In the genomic region with DNA sequence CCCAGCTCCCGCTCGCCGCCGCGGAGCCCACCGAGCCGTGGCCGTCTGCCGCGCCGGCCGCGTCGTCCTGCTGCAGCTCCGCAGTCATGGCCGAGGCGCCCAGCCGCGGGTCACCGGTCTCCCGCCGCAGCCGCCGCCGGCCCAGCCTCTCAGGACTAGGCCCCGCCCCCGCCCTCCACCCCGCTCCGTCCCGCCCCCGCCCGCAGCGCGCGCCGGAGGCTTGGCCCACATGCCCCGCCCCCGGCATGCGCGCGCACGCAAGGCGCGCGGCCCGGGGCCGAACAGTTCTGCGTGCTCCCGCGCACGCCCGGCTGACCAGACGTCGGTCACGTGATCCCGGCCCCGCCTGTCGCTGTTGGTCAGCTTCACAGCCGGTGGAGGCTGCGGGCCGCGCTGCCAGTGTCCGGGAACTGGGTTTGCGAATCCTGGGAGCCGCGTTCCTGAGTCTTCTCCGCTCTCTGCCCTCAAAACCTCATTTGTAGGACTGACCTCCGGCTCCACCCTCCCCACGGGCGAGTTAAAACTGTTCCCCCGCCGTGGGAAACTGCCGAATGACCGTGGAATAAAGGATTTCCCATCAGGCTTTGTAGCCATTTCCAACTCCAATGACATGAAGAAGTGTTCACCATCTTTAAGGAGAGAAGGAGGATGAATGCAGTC, we compare ENCODE assay signal across 1 cellular context.
TF ChIP-seq lines count a peak whose summit lies in the region.

A gene with protein sequence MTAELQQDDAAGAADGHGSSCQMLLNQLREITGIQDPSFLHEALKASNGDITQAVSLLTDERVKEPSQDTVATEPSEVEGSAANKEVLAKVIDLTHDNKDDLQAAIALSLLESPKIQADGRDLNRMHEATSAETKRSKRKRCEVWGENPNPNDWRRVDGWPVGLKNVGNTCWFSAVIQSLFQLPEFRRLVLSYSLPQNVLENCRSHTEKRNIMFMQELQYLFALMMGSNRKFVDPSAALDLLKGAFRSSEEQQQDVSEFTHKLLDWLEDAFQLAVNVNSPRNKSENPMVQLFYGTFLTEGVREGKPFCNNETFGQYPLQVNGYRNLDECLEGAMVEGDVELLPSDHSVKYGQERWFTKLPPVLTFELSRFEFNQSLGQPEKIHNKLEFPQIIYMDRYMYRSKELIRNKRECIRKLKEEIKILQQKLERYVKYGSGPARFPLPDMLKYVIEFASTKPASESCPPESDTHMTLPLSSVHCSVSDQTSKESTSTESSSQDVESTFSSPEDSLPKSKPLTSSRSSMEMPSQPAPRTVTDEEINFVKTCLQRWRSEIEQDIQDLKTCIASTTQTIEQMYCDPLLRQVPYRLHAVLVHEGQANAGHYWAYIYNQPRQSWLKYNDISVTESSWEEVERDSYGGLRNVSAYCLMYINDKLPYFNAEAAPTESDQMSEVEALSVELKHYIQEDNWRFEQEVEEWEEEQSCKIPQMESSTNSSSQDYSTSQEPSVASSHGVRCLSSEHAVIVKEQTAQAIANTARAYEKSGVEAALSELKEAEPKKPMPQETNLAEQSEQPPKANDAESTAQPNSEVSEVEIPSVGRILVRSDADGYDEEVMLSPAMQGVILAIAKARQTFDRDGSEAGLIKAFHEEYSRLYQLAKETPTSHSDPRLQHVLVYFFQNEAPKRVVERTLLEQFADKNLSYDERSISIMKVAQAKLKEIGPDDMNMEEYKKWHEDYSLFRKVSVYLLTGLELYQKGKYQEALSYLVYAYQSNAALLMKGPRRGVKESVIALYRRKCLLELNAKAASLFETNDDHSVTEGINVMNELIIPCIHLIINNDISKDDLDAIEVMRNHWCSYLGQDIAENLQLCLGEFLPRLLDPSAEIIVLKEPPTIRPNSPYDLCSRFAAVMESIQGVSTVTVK (minus strand): TSS at position 159 of the 660 bp plus-strand sequence. CDS start 71 bp downstream, at position 88.

TF ChIP-seq in K562, 482 proteins besides CTCF, POLR2A, EP300 and RAD21 (continued from another document and continues in another):
- TF ChIP-seq RERE (CRISPR knock-in tag; IDR thresholded peaks at IDR 0.05; ENCODE audit: borderline replicate concordance) (no peak), ERF (CRISPR knock-in tag; IDR thresholded peaks at IDR 0.05) (no peak), NCOA1 (IDR thresholded peaks at IDR 0.05; ENCODE audit: low read depth) (no peak), NR4A1 (CRISPR knock-in tag; IDR thresholded peaks at IDR 0.05) (no peak; the same call in 1 of the 2 replicates), NR4A1 (tag; IDR thresholded peaks at IDR 0.05) (0 out of 2 replicates have a peak, but pooled peaks have one; percentile 44), RBM34 (IDR thresholded peaks at IDR 0.05; ENCODE audit: borderline replicate concordance, insufficient read depth, low read length) (no peak), MXD1 (CRISPR knock-in tag; IDR thresholded peaks at IDR 0.05; ENCODE audit: borderline replicate concordance, poor library complexity, severe bottlenecking) (no peak), BMI1 (IDR thresholded peaks at IDR 0.05; ENCODE audit: low read length) (no peak), SMAD1 (IDR thresholded peaks at IDR 0.05; ENCODE audit: low read depth, low read length, partially characterized antibody) (peak; percentile 77), ZBTB17 (CRISPR knock-in tag; IDR thresholded peaks at IDR 0.05) (no peak; the same call in 1 of the 2 replicates), KAT7 (CRISPR knock-in tag; IDR thresholded peaks at IDR 0.05; ENCODE audit: borderline replicate concordance) (0 out of 2 replicates have a peak, but pooled peaks have one; percentile 16), PTRF (tag; IDR thresholded peaks at IDR 0.05) (no peak), EWSR1 (IDR thresholded peaks at IDR 0.05; ENCODE audit: borderline replicate concordance, low read depth, partially characterized antibody) (no peak), ZBTB33 (CRISPR knock-in tag; IDR thresholded peaks at IDR 0.05) (no peak; the same call in 1 of the 2 replicates), KLF1 (tag; IDR thresholded peaks at IDR 0.05) (no peak; the same call in 1 of the 2 replicates), SNIP1 (IDR thresholded peaks at IDR 0.05; ENCODE audit: low read depth) (no peak), SP1 (CRISPR knock-in tag; IDR thresholded peaks at IDR 0.05) (peak; percentile 53; the same call in 1 of the 2 replicates), ZNF239 (CRISPR knock-in tag; IDR thresholded peaks at IDR 0.05) (no peak), GABPB1 (CRISPR knock-in tag; IDR thresholded peaks at IDR 0.05) (peak; percentile 49; the same call in 1 of the 2 replicates), RNF2 (IDR thresholded peaks at IDR 0.05) (0 out of 2 replicates have a peak, but pooled peaks have one; percentile 42), BHLHE40 (IDR thresholded peaks at IDR 0.05; ENCODE audit: low read length) (peak; percentile 98), PHF20 (IDR thresholded peaks at IDR 0.05; ENCODE audit: partially characterized antibody) (peak; percentile 50), STAG1 (CRISPR knock-in tag; IDR thresholded peaks at IDR 0.05; ENCODE audit: borderline replicate concordance) (no peak), SMAD3 (CRISPR knock-in tag; conservative IDR thresholded peaks at IDR 0.05) (0 out of 2 replicates have a peak, but pooled peaks have one; percentile 53), SMARCB1 (IDR thresholded peaks at IDR 0.05; ENCODE audit: insufficient read length, low read depth) (no peak)
- TF ChIP-seq, protein P1, sequence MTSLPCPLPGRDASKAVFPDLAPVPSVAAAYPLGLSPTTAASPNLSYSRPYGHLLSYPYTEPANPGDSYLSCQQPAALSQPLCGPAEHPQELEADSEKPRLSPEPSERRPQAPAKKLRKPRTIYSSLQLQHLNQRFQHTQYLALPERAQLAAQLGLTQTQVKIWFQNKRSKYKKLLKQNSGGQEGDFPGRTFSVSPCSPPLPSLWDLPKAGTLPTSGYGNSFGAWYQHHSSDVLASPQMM (CRISPR knock-in tag; IDR thresholded peaks at IDR 0.05), result no peak
- TF ChIP-seq, protein P2, sequence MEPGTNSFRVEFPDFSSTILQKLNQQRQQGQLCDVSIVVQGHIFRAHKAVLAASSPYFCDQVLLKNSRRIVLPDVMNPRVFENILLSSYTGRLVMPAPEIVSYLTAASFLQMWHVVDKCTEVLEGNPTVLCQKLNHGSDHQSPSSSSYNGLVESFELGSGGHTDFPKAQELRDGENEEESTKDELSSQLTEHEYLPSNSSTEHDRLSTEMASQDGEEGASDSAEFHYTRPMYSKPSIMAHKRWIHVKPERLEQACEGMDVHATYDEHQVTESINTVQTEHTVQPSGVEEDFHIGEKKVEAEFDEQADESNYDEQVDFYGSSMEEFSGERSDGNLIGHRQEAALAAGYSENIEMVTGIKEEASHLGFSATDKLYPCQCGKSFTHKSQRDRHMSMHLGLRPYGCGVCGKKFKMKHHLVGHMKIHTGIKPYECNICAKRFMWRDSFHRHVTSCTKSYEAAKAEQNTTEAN (CRISPR knock-in tag; IDR thresholded peaks at IDR 0.05), result no peak
- TF ChIP-seq, protein P3, sequence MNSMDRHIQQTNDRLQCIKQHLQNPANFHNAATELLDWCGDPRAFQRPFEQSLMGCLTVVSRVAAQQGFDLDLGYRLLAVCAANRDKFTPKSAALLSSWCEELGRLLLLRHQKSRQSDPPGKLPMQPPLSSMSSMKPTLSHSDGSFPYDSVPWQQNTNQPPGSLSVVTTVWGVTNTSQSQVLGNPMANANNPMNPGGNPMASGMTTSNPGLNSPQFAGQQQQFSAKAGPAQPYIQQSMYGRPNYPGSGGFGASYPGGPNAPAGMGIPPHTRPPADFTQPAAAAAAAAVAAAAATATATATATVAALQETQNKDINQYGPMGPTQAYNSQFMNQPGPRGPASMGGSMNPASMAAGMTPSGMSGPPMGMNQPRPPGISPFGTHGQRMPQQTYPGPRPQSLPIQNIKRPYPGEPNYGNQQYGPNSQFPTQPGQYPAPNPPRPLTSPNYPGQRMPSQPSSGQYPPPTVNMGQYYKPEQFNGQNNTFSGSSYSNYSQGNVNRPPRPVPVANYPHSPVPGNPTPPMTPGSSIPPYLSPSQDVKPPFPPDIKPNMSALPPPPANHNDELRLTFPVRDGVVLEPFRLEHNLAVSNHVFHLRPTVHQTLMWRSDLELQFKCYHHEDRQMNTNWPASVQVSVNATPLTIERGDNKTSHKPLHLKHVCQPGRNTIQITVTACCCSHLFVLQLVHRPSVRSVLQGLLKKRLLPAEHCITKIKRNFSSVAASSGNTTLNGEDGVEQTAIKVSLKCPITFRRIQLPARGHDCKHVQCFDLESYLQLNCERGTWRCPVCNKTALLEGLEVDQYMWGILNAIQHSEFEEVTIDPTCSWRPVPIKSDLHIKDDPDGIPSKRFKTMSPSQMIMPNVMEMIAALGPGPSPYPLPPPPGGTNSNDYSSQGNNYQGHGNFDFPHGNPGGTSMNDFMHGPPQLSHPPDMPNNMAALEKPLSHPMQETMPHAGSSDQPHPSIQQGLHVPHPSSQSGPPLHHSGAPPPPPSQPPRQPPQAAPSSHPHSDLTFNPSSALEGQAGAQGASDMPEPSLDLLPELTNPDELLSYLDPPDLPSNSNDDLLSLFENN (IDR thresholded peaks at IDR 0.05; ENCODE audit: low read depth in 2 of 2, low read length in 2 of 2), result no peak; a peak in 1 of 4 replicates
- TF ChIP-seq, protein P4, sequence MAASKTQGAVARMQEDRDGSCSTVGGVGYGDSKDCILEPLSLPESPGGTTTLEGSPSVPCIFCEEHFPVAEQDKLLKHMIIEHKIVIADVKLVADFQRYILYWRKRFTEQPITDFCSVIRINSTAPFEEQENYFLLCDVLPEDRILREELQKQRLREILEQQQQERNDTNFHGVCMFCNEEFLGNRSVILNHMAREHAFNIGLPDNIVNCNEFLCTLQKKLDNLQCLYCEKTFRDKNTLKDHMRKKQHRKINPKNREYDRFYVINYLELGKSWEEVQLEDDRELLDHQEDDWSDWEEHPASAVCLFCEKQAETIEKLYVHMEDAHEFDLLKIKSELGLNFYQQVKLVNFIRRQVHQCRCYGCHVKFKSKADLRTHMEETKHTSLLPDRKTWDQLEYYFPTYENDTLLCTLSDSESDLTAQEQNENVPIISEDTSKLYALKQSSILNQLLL (CRISPR knock-in tag; IDR thresholded peaks at IDR 0.05; ENCODE audit: borderline replicate concordance), result no peak
- TF ChIP-seq, protein P5, sequence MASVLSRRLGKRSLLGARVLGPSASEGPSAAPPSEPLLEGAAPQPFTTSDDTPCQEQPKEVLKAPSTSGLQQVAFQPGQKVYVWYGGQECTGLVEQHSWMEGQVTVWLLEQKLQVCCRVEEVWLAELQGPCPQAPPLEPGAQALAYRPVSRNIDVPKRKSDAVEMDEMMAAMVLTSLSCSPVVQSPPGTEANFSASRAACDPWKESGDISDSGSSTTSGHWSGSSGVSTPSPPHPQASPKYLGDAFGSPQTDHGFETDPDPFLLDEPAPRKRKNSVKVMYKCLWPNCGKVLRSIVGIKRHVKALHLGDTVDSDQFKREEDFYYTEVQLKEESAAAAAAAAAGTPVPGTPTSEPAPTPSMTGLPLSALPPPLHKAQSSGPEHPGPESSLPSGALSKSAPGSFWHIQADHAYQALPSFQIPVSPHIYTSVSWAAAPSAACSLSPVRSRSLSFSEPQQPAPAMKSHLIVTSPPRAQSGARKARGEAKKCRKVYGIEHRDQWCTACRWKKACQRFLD (CRISPR knock-in tag; IDR thresholded peaks at IDR 0.05), result peak; percentile 80
- TF ChIP-seq, protein P6, sequence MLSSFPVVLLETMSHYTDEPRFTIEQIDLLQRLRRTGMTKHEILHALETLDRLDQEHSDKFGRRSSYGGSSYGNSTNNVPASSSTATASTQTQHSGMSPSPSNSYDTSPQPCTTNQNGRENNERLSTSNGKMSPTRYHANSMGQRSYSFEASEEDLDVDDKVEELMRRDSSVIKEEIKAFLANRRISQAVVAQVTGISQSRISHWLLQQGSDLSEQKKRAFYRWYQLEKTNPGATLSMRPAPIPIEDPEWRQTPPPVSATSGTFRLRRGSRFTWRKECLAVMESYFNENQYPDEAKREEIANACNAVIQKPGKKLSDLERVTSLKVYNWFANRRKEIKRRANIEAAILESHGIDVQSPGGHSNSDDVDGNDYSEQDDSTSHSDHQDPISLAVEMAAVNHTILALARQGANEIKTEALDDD (IDR thresholded peaks at IDR 0.05), result no peak
